Comparison of ENCODE assay signal across 8 cellular contexts in genomic region chr14:100108042-100108825, GRCh38.
DNase-seq lines count a peak whose midpoint lies in the region; ATAC-seq and TF ChIP-seq lines count a peak whose summit lies in the region.

No MANE protein-coding gene starts in this region.

- H3K4me3 ChIP-seq in cardiac fibroblast (replicated peaks in 1 of 2; ENCODE audit: low read depth in 2 of 2, low read length in 2 of 2) = no peak overlapping the region

- peak; percentile 59 for ATAC-seq in HG03060 (IDR thresholded peaks at IDR 0.05; ENCODE audit: low read depth, unreplicated experiment)
- peak; percentile 71 to 75 for ATAC-seq in activated CD4-positive, CD25-positive, alpha-beta regulatory T cell treated with anti-CD3 and anti-CD28 coated beads, Interleukin-2, amount 50 U/mL, for 24 hours

- peak; percentile 95 for TF ChIP-seq CTCF in cardiac fibroblast (IDR thresholded peaks at IDR 0.05; ENCODE audit: low read depth, low read length)

- DNase-seq in NCI-H2029 (lab: John Stamatoyannopoulos, UW) (peak; percentile 43), NCI-H2029 treated with DMSO at 0.1 percent for 48 hours (lab: John Stamatoyannopoulos, UW) (no peak), NCI-H2196 (lab: John Stamatoyannopoulos, UW; ENCODE audit: unreplicated experiment) (peak; percentile 44), cardiac fibroblast (ENCODE audit: low read depth in 2 of 2) (peak; percentile 76 to 77), kidney tubule cell (ENCODE audit: low spot score) (peak; percentile 69)
- peak; percentile 91 for DNase-seq in stimulated activated CD4-positive, alpha-beta T cell treated with anti-CD3 and anti-CD28 coated beads, Interleukin-4, amount 100 ng/mL, for 24 hours
